In genomic region chr4:82517043-82517442, GRCh38 we compare ENCODE assay signal across 18 cellular contexts. TPM values are rescaled to one million over a fixed set of nuclear protein-coding genes. Genes with fewer than 3 reads are reported as not detected.
DNase-seq lines count a peak whose midpoint lies in the region; ATAC-seq lines count a peak whose summit lies in the region.
"Had no signal": no experiment of that assay in that cellular context is flagged by ENCODE, and none has a peak within 500 bp of the region (broad histone marks: within the 10 kb centered on the region; RNA-seq: fewer than 3 reads in every experiment).

No MANE protein-coding gene starts in this region.

- H3K4me3 Mint-ChIP-seq in activated CD4-positive, alpha-beta T cell treated with anti-CD3 and anti-CD28 coated beads, Interleukin-2, amount 10 ng/mL, durations not matched to agents 7 days and 5 days, result no peak overlapping the region
- H3K4me3 Mint-ChIP-seq: B cell, T-cell had no signal

- no peaks in the 10 kb centered on the region for H3K9me3 Mint-ChIP-seq in activated CD4-positive, alpha-beta T cell treated with anti-CD3 and anti-CD28 coated beads, Interleukin-2, amount 10 ng/mL, durations not matched to agents 7 days and 5 days
- H3K9me3 Mint-ChIP-seq: T-cell had no signal

- CTCF ChIA-PET in activated CD4-positive, alpha-beta T cell treated with anti-CD3 and anti-CD28 coated beads, Interleukin-2, amount 10 ng/mL, durations not matched to agents 7 days and 5 days (lab: Charles Lee), result no interaction called here

- no peaks in the 10 kb centered on the region for H3K4me1 Mint-ChIP-seq in activated CD4-positive, alpha-beta T cell treated with anti-CD3 and anti-CD28 coated beads, Interleukin-2, amount 10 ng/mL, durations not matched to agents 7 days and 5 days
- H3K4me1 Mint-ChIP-seq: B cell, T-cell had no signal

- peaks cover 6% of the 10 kb centered on the region for H3K27me3 Mint-ChIP-seq in activated CD4-positive, alpha-beta T cell treated with anti-CD3 and anti-CD28 coated beads, Interleukin-2, amount 10 ng/mL, durations not matched to agents 7 days and 5 days

- POLR2A ChIA-PET in activated CD4-positive, alpha-beta T cell treated with anti-CD3 and anti-CD28 coated beads, Interleukin-2, amount 10 ng/mL, durations not matched to agents 7 days and 5 days (lab: Charles Lee), result no interaction called here

- DNase-seq in H4 (ENCODE audit: low spot score) (peak; percentile 34), fibroblast of peridontal ligament (ENCODE audit: extremely low read depth) (peak; percentile 28), stromal cell of bone marrow (ENCODE audit: low read depth) (peak; percentile 11)
- DNase-seq in activated CD4-positive, alpha-beta T cell treated with anti-CD3 and anti-CD28 coated beads, Interleukin-2, amount 10 ng/mL, durations not matched to agents 7 days and 5 days, result no peak
- DNase-seq in stimulated activated CD4-positive, alpha-beta T cell treated with anti-CD3 and anti-CD28 coated beads, Interleukin-4, amount 100 ng/mL, for 4 hours, result no peak
- DNase-seq: activated gamma-delta T cell treated with Interleukin-2 at 50 U/mL for 16 hours; aorta; lower lobe of right lung; NCI-H1694 treated with DMSO at 0.1 percent for 48 hours; ovary; stimulated activated CD4-positive, alpha-beta T cell treated with anti-CD3 and anti-CD28 coated beads, Interleukin-2, amount 100 ng/mL, for 48 hours; T-cell; uterus had no signal

- no peak for ATAC-seq in GM18909 (IDR thresholded peaks at IDR 0.05; ENCODE audit: poor library complexity, unreplicated experiment)
- ATAC-seq: lower lobe of right lung, Right ventricle myocardium inferior, T-cell had no signal

- no peaks in the 10 kb centered on the region for H3K36me3 Mint-ChIP-seq in activated CD4-positive, alpha-beta T cell treated with anti-CD3 and anti-CD28 coated beads, Interleukin-2, amount 10 ng/mL, durations not matched to agents 7 days and 5 days (ENCODE audit: low read depth)
- H3K36me3 Mint-ChIP-seq: T-cell had no signal

- H3K27ac Mint-ChIP-seq in activated CD4-positive, alpha-beta T cell treated with anti-CD3 and anti-CD28 coated beads, Interleukin-2, amount 10 ng/mL, durations not matched to agents 7 days and 5 days, result no peak overlapping the region
- H3K27ac Mint-ChIP-seq: B cell, T-cell had no signal

- peak overlapping the region; percentile 99 for H3K27ac ChIP-seq in angular gyrus (ENCODE audit: low read depth, low read length)
- H3K27ac ChIP-seq: epithelial cell of prostate, lower lobe of right lung, uterus had no signal

RNA-seq across cellular contexts. Expression of gene TMEM150C, which starts 44.7 kb away (rescaled TPM):
- total RNA-seq in H4 (2014; rRNA removed; shearing (Covaris generic)), result 4.1 and 6.3 TPM in 2 replicates
- total RNA-seq in activated CD4-positive, alpha-beta T cell treated with anti-CD3 and anti-CD28 coated beads, Interleukin-2, amount 10 ng/mL, durations not matched to agents 7 days and 5 days, result not detected
- total RNA-seq: B cell had no signal

Comparison
In these comparisons a context has a peak if more than half of its experiments do, and no peak if none do; other contexts are left out.
1. DNase-seq: peak in H4 (single experiment), fibroblast of peridontal ligament (single experiment) and stromal cell of bone marrow (single experiment); none in activated CD4-positive, alpha-beta T cell treated with anti-CD3 and anti-CD28 coated beads, Interleukin-2, amount 10 ng/mL, durations not matched to agents 7 days and 5 days (single experiment) and stimulated activated CD4-positive, alpha-beta T cell treated with anti-CD3 and anti-CD28 coated beads, Interleukin-4, amount 100 ng/mL, for 4 hours (0 of 2).